Comparison of ENCODE assay signal across 21 cellular contexts in the genomic region with DNA sequence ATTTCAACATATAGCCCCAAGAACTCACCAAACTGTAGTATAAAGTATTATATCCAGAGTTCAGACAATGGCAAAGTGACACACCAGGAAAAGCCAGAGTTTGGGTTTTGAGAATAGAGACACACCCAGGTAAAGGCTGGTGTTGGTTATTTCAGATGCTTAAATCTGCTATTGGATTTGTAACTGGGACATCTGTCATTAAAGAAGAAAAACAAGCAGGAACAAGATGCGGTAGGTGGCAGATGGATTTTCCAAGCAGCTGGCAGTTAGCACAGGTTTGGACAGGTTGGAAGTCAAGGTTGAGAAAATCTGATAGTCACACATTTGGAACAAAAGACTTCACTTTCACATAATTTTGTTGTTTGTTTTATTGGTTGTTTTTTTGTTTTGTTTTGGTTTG. TPM values are rescaled to one million over a fixed set of nuclear protein-coding genes. Genes with fewer than 3 reads are reported as not detected.
A peak's percentile ranks its signal among the peaks of the same experiment; 100 is the strongest.
DNase-seq lines count a peak whose midpoint lies in the region; FAIRE-seq and TF ChIP-seq lines count a peak whose summit lies in the region.
"Had no signal": no experiment of that assay in that cellular context is flagged by ENCODE, and none has a peak within 500 bp of the region (broad histone marks: within the 10 kb centered on the region; RNA-seq: fewer than 3 reads in every experiment).

No MANE protein-coding gene starts in this region.

- WGBS in mammary epithelial cell (ENCODE audit: low coverage, missing lambda C conversion rate) = 0% methylated on average over 1 of the region's 1 CpG
- WGBS in spleen, 5 donors = 97 to 100% (median 97%) methylated on average over 1 of the region's 1 CpG

- H3K79me2 ChIP-seq in mammary epithelial cell (ENCODE audit: insufficient read depth, low read length) = no peaks in the 10 kb centered on the region
- peaks cover 6% of the 10 kb centered on the region for H3K79me2 ChIP-seq in keratinocyte (ENCODE audit: control insufficient read depth, insufficient read depth, low read length)

- no TSS peak for BruUV-seq in mammary epithelial cell (replicated peaks; lab: Mats Ljungman, UMichigan)

- no peak for TF ChIP-seq CTCF in mammary epithelial cell (conservative IDR thresholded peaks at IDR 0.05 in 1 of 2, IDR thresholded peaks at IDR 0.05 in 1 of 2; ENCODE audit: extremely low read depth in 1 of 2, insufficient read depth in 1 of 2, low read depth in 1 of 2, low read length in 2 of 2)
- TF ChIP-seq CTCF in keratinocyte (optimal IDR thresholded peaks at IDR 0.05 in 1 of 3, IDR thresholded peaks at IDR 0.05 in 1 of 3, conservative IDR thresholded peaks at IDR 0.05 in 1 of 3; ENCODE audit: extremely low read depth in 1 of 3, insufficient read depth in 2 of 3, low read length in 3 of 3) = no peak
- no peak for TF ChIP-seq CTCF in spleen (IDR thresholded peaks at IDR 0.05 in 8 of 11, conservative IDR thresholded peaks at IDR 0.05 in 3 of 11)

- H3K27me3 ChIP-seq in mammary epithelial cell (ENCODE audit: insufficient read depth, low read length) = no peaks in the 10 kb centered on the region
- H3K27me3 ChIP-seq in keratinocyte (ENCODE audit: control insufficient read depth, extremely low read depth, insufficient read depth, low read length) = no peaks in the 10 kb centered on the region
- H3K27me3 ChIP-seq in spleen (replicated peaks in 1 of 7) = no peaks in the 10 kb centered on the region

- TF ChIP-seq POLR2A in spleen (IDR thresholded peaks at IDR 0.05) = no peak

- in situ Hi-C loops in mammary epithelial cell (cut with MboI; ENCODE audit: low sequenced_read_pairs in 2 of 2) = loop anchor here in 1 of 2 donors (25.0 kb wide), 1 partner anchor 352 kb away; no protein-coding TSS in a partner anchor

- DNase-seq in NCI-H1694 (lab: John Stamatoyannopoulos, UW) (peak; percentile 74), NCI-H524 (lab: John Stamatoyannopoulos, UW) (peak; percentile 44 to 80), mammary epithelial cell (peak; percentile 74), keratinocyte (ENCODE audit: low read depth, low spot score) (no peak), spleen (no peak), NCI-H2081 treated with DMSO at 0.1 percent for 48 hours (lab: John Stamatoyannopoulos, UW) (no peak), GOT3 (lab: John Stamatoyannopoulos, UW) (no peak)
- DNase-seq: ACHN, GF-D8, KG1, NCI-H187 treated with DMSO at 0.1 percent for 48 hours, NCI-H446 treated with DMSO at 0.1 percent for 48 hours, NCI-H774, RPMI8226, SIG-M5, T1000 had no signal

- H3K4me2 ChIP-seq in mammary epithelial cell (ENCODE audit: insufficient read depth, low read depth, low read length) (peak overlapping the region; percentile 51), keratinocyte (ENCODE audit: control insufficient read depth, extremely low read depth, insufficient read depth, low read depth, low read length) (peak overlapping the region; percentile 63)
- H3K4me2 ChIP-seq: GM23338 had no signal

- CTCF ChIA-PET in mammary epithelial cell (lab: Charles Lee; ENCODE audit: low non-redundant PET) = no interaction called here

- no peaks in the 10 kb centered on the region for H4K20me1 ChIP-seq in mammary epithelial cell (ENCODE audit: insufficient read depth, low read length)
- no peaks in the 10 kb centered on the region for H4K20me1 ChIP-seq in keratinocyte (ENCODE audit: control insufficient read depth, extremely low read depth, insufficient read depth, low read length)

- H3K36me3 ChIP-seq in mammary epithelial cell (ENCODE audit: insufficient read depth, low read length) = no peaks in the 10 kb centered on the region
- no peaks in the 10 kb centered on the region for H3K36me3 ChIP-seq in keratinocyte (ENCODE audit: control insufficient read depth in 2 of 2, extremely low read depth in 1 of 2, insufficient read depth in 2 of 2, low read length in 2 of 2)
- no peaks in the 10 kb centered on the region for H3K36me3 ChIP-seq in spleen

- dilution Hi-C loops in mammary epithelial cell (cut with HindIII; ENCODE audit: low sequenced_read_pairs) = no loop called here
- dilution Hi-C loops in keratinocyte (cut with MboI; ENCODE audit: extremely low pct_ligation_motif_present, low sequenced_read_pairs) = no loop called here

- peak; percentile 98 for FAIRE-seq in keratinocyte (lab: Jason Lieb, UNC)
- FAIRE-seq: D721Med, GM12878, GM19239 had no signal

- H3K27ac ChIP-seq in mammary epithelial cell (ENCODE audit: insufficient read depth, low read depth, low read length) (no peak overlapping the region), keratinocyte (ENCODE audit: control insufficient read depth, insufficient read depth, low read length) (peak overlapping the region; percentile 98), spleen (no peak overlapping the region)
- H3K27ac ChIP-seq: C4-2B had no signal

- H3K9ac ChIP-seq in mammary epithelial cell (ENCODE audit: insufficient read depth, low read length) (no peak overlapping the region), keratinocyte (ENCODE audit: control insufficient read depth, extremely low read depth, insufficient read depth, low read length) (no peak overlapping the region)

- H2AFZ ChIP-seq in mammary epithelial cell (ENCODE audit: low read depth, low read length) (peak overlapping the region; percentile 50), keratinocyte (ENCODE audit: control insufficient read depth, low read length) (no peak overlapping the region)
- H2AFZ ChIP-seq: GM23338 had no signal

- H3K9me3 ChIP-seq in mammary epithelial cell (replicated peaks; ENCODE audit: insufficient read depth, low read length) (no peaks in the 10 kb centered on the region), keratinocyte (ENCODE audit: control insufficient read depth, low read depth, low read length) (no peaks in the 10 kb centered on the region), spleen (no peaks in the 10 kb centered on the region)

- intact Hi-C loops in mammary epithelial cell (cut with micrococcal nuclease) = loop anchor here (5.0 kb wide), 1 partner anchor 352 kb away; no protein-coding TSS in a partner anchor
- intact Hi-C loops in spleen (cut with DNase I; ENCODE audit: low total_unique reads) = loop anchor here (10.0 kb wide), 1 partner anchor 90 kb away; no protein-coding TSS in a partner anchor

- no peaks in the 10 kb centered on the region for H3K9me1 ChIP-seq in keratinocyte (ENCODE audit: control insufficient read depth, extremely low read depth, insufficient read depth, low read length)

- H3K4me1 ChIP-seq in mammary epithelial cell (ENCODE audit: insufficient read depth, low read length) (peaks cover 26% of the 10 kb centered on the region), keratinocyte (ENCODE audit: control insufficient read depth, extremely low read depth, insufficient read depth, low read length) (peaks cover 31% of the 10 kb centered on the region), spleen (peaks cover 0 to 16% (median 3%) of the 10 kb centered on the region in 6 donors)

- H3K4me3 ChIP-seq in mammary epithelial cell (replicated peaks in 1 of 3; ENCODE audit: insufficient read depth in 1 of 3, low read depth in 2 of 3, low read length in 3 of 3) (no peak overlapping the region), keratinocyte (ENCODE audit: control insufficient read depth in 2 of 3, extremely low read depth in 1 of 3, insufficient read depth in 2 of 3, low read depth in 1 of 3, low read length in 3 of 3) (no peak overlapping the region), spleen (no peak overlapping the region)
- H3K4me3 ChIP-seq: GM12878, GM23338 had no signal

RNA-seq across cellular contexts. Expression of a gene that starts 14.4 kb away (rescaled TPM):
- total RNA-seq in mammary epithelial cell = 10 to 100 TPM; 42.5 to 64.2 TPM
- polyA plus RNA-seq in mammary epithelial cell = 10.7 TPM
- 112 TPM for polyA minus RNA-seq in mammary epithelial cell
- 19.9 to 33.0 TPM (median 30.1 TPM) in 3 replicates for polyA plus RNA-seq in keratinocyte
- 12.3 TPM for polyA plus RNA-seq in keratinocyte (2011; ENCODE audit: low read depth)
- 11.9 and 32.5 TPM in 2 replicates for polyA plus RNA-seq in keratinocyte (2011; cell fraction: cytosol; rRNA removed)
- polyA plus RNA-seq in keratinocyte (2011; cell fraction: nucleus; rRNA removed) = 43.8 and 49.5 TPM in 2 replicates
- 12.8 and 22.9 TPM in 2 replicates for polyA plus RNA-seq in keratinocyte (2012; ENCODE audit: low replicate concordance)
- polyA minus RNA-seq in keratinocyte = 9.7 to 82.1 TPM (median 49.8 TPM) in 3 replicates
- polyA minus RNA-seq in keratinocyte (2011; cell fraction: cytosol; rRNA and poly(A)+ RNA removed) = 42.0 TPM
- polyA minus RNA-seq in keratinocyte (2011; cell fraction: nucleus; rRNA and poly(A)+ RNA removed) = 66.5 and 134 TPM in 2 replicates
- 100 to 1,000 TPM in 1 of 7 donors, 10 to 100 TPM in 6; 56.6 to 108 (median 71.6) TPM for total RNA-seq in spleen
- polyA plus RNA-seq in spleen = 10 to 100 TPM; 12.9 to 18.0 (median 15.8) TPM

Comparison
In these comparisons a context has a peak if more than half of its experiments do, and no peak if none do; other contexts are left out.
1. DNase-seq: peak in NCI-H1694 (single experiment), NCI-H524 (2 of 2) and mammary epithelial cell (single experiment); none in keratinocyte (single experiment), spleen (single experiment), NCI-H2081 treated with DMSO at 0.1 percent for 48 hours (single experiment) and GOT3 (single experiment).